Comparison of ENCODE assay signal across 8 cellular contexts in the genomic region with DNA sequence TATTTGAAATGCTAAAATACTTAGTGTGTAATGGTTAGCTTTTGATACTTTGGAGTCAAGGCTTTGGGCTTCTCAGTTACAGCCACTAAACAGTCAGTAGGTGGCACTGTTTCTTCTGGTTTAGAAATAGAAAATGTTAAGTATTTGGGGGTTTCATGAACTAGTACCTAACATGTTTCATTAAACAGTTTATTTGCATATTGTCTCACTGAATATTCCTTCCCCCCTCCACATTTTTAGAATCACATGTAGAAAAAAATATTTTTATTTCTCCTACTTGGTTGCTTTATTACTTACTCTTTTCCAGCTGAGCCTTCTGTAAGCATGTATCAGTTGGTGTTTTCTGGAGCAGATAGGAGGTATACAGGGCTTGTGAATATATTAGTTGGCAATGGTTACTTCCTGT. TPM values are rescaled to one million over a fixed set of nuclear protein-coding genes. Genes with fewer than 3 reads are reported as not detected.
DNase-seq lines count a peak whose midpoint lies in the region; ATAC-seq, FAIRE-seq and TF ChIP-seq lines count a peak whose summit lies in the region.

No MANE protein-coding gene starts in this region.

- intact Hi-C loops in transverse colon (cut with DNase I; ENCODE audit: low total_unique reads) = no loop called here

- no peak overlapping the region for H3K27ac ChIP-seq in C4-2B
- no peak overlapping the region for H3K27ac ChIP-seq in transverse colon

- DNase-seq in GM18507 (ENCODE audit: extremely low spot score, insufficient read length, low read depth) (no peak), NCI-H146 treated with DMSO at 0.1 percent for 48 hours (lab: John Stamatoyannopoulos, UW; ENCODE audit: unreplicated experiment) (peak; percentile 35), astrocyte of the hippocampus (ENCODE audit: low read depth, low spot score) (peak; percentile 70), inferior parietal cortex (ENCODE audit: extremely low spot score) (peak; percentile 77), transverse colon (no peak), HK-2 (ENCODE audit: unreplicated experiment) (no peak)

- TF ChIP-seq POLR2A in transverse colon (IDR thresholded peaks at IDR 0.05) = no peak

- TF ChIP-seq CTCF in C4-2B (conservative IDR thresholded peaks at IDR 0.05) (peak; percentile 88), transverse colon (IDR thresholded peaks at IDR 0.05) (peak; percentile 50 to 74 (median 62))

- H3K27me3 ChIP-seq in transverse colon = no peaks in the 10 kb centered on the region

- no peak for TF ChIP-seq EP300 in transverse colon (IDR thresholded peaks at IDR 0.05; ENCODE audit: low read depth)

- no peaks in the 10 kb centered on the region for H3K9me3 ChIP-seq in transverse colon

- H3K36me3 ChIP-seq in transverse colon = no peaks in the 10 kb centered on the region

- H3K4me3 ChIP-seq in transverse colon = no peak overlapping the region

- FAIRE-seq in GM18507 (lab: Jason Lieb, UNC) = peak; percentile 72

- in situ Hi-C loops in transverse colon (cut with MboI; ENCODE audit: low pct_ligation_motif_present in 1 of 4, low pct_unique_long_range_greater_than_20kb in 1 of 4, low sequenced_read_pairs in 3 of 4) = loop anchor here in 1 of 4 donors (25.0 kb wide), 1 partner anchor 327 kb away; no protein-coding TSS in a partner anchor

- H3K4me1 ChIP-seq in transverse colon = no peaks in the 10 kb centered on the region

- peak; percentile 85 for ATAC-seq in HG02852 (IDR thresholded peaks at IDR 0.05; ENCODE audit: unreplicated experiment)

RNA-seq across cellular contexts. Expression of a gene that starts 48.0 kb away (rescaled TPM):
- 10 to 100 TPM in 3 of 4 donors, 1 to 10 TPM in 1; 6.4 to 37.8 (median 16.3) TPM for total RNA-seq in transverse colon

RNA-seq across cellular contexts. Expression of a gene that starts 56.9 kb away (rescaled TPM):
- total RNA-seq in transverse colon = 10 to 100 TPM in 1 of 4 donors, 1 to 10 TPM in 3; 6.0 to 13.1 (median 8.7) TPM

Comparison
In these comparisons a context has a peak if more than half of its experiments do, and no peak if none do; other contexts are left out.
1. DNase-seq: peak in NCI-H146 treated with DMSO at 0.1 percent for 48 hours (single experiment), astrocyte of the hippocampus (single experiment) and inferior parietal cortex (single experiment); none in GM18507 (single experiment), transverse colon (single experiment) and HK-2 (single experiment).